In the genomic region with DNA sequence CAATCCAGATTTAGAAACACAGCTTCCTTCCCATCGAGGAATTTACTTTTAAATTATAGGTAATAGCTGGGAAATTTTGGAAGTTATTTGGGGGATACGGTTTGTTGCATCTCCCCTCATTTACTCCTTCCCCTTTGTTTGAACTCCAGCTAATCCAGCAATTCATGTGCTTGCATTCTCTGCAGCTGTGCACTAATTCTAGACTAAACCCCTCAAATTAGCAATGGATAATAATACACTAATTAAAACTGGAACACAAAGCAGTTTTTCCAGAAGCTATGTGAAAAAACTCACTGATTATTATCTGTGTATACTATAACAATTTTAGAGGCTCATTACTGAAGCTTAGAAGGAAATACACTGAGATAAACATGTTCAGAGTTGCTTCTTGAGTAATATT, we compare ENCODE assay signal across 20 cellular contexts.
"Had no signal": no experiment of that assay in that cellular context is flagged by ENCODE, and none has a peak within 500 bp of the region (broad histone marks: within the 10 kb centered on the region; RNA-seq: fewer than 3 reads in every experiment).

No MANE protein-coding gene starts in this region.

- H3K79me2 ChIP-seq: hepatocyte had no signal

- H3K4me2 ChIP-seq: hepatocyte had no signal

- H3K9me3 ChIP-seq: body of pancreas, gastroesophageal sphincter, uterus had no signal

- DNase-seq: activated CD4-positive, alpha-beta T cell treated with anti-CD3 and anti-CD28 coated beads for 36 hours; activated CD4-positive, CD25-positive, alpha-beta regulatory T cell; activated CD8-positive, alpha-beta memory T cell treated with anti-CD3 and anti-CD28 coated beads, Interleukin-2, amount 10 ng/mL, durations not matched to agents 7 days and 5 days; activated CD8-positive, alpha-beta T cell treated with anti-CD3 and anti-CD28 coated beads, Interleukin-2, amount 10 ng/mL, durations not matched to agents 7 days and 5 days; activated naive CD4-positive, alpha-beta T cell; activated T-cell treated with anti-CD3 and anti-CD28 coated beads, Interleukin-2, amount 50 U/mL, for 48 hours; aorta; body of pancreas; cortex of kidney; left colon; midbrain; naive thymus-derived CD8-positive, alpha-beta T cell; spleen; stimulated activated naive CD4-positive, alpha-beta T cell; T-helper 1 cell; uterus had no signal

- H3K4me3 ChIP-seq: body of pancreas, cardiac muscle cell, gastroesophageal sphincter, hepatocyte, right atrium auricular region, spleen, uterus had no signal

- H3K36me3 ChIP-seq: cardiac muscle cell, gastroesophageal sphincter, right atrium auricular region, spleen, uterus had no signal

- H3K4me1 ChIP-seq: body of pancreas, gastroesophageal sphincter, right atrium auricular region, spleen, uterus had no signal

- H3K27ac ChIP-seq: body of pancreas, cardiac muscle cell, gastroesophageal sphincter, hepatocyte, right atrium auricular region, spleen, uterus had no signal

- H3K27me3 ChIP-seq: body of pancreas, cardiac muscle cell, gastroesophageal sphincter, hepatocyte, right atrium auricular region, spleen, uterus had no signal

- H2AFZ ChIP-seq: hepatocyte had no signal
